Comparison of ENCODE assay signal across 18 cellular contexts in genomic region chr4:84767163-84767562, GRCh38.
"Had no signal": no experiment of that assay in that cellular context is flagged by ENCODE, and none has a peak within 500 bp of the region (broad histone marks: within the 10 kb centered on the region; RNA-seq: fewer than 3 reads in every experiment).

No MANE protein-coding gene starts in this region.

- H3K4me3 Mint-ChIP-seq: naive B cell; nephron; stimulated activated naive B cell treated with anti-CD40 and anti-IgM and Interleukin-4, amounts not matched to agents 10 μg/mL and 1 μg/mL and 100 μg/mL, for 72 hours had no signal

- H3K9me3 ChIP-seq: spleen, stomach, thoracic aorta, transverse colon had no signal

- H3K4me1 Mint-ChIP-seq: naive B cell; nephron; stimulated activated naive B cell treated with anti-CD40 and anti-IgM and Interleukin-4, amounts not matched to agents 10 μg/mL and 1 μg/mL and 100 μg/mL, for 72 hours had no signal

- H3K9me3 Mint-ChIP-seq: naive B cell; stimulated activated naive B cell treated with anti-CD40 and anti-IgM and Interleukin-4, amounts not matched to agents 10 μg/mL and 1 μg/mL and 100 μg/mL, for 72 hours had no signal

- H3K36me3 Mint-ChIP-seq: naive B cell; stimulated activated naive B cell treated with anti-CD40 and anti-IgM and Interleukin-4, amounts not matched to agents 10 μg/mL and 1 μg/mL and 100 μg/mL, for 72 hours had no signal

- H3K27me3 ChIP-seq: hepatocyte, spleen, stomach, transverse colon had no signal

- H3K27ac ChIP-seq: hepatocyte, spleen, stomach, thoracic aorta, transverse colon had no signal

- H3K4me3 ChIP-seq: hepatocyte, spleen, stomach, thoracic aorta, transverse colon had no signal

- H3K27ac Mint-ChIP-seq: naive B cell; stimulated activated naive B cell treated with anti-CD40 and anti-IgM and Interleukin-4, amounts not matched to agents 10 μg/mL and 1 μg/mL and 100 μg/mL, for 72 hours had no signal

- H3K27me3 Mint-ChIP-seq: naive B cell; stimulated activated naive B cell treated with anti-CD40 and anti-IgM and Interleukin-4, amounts not matched to agents 10 μg/mL and 1 μg/mL and 100 μg/mL, for 72 hours had no signal

- H3K4me1 ChIP-seq: spleen, stomach, transverse colon had no signal

- ATAC-seq: esophagus mucosa; left colon; left ventricle myocardium superior; sciatic nerve; stimulated activated naive B cell treated with anti-CD40 and anti-IgM and Interleukin-4, amounts not matched to agents 10 μg/mL and 1 μg/mL and 100 μg/mL, for 72 hours had no signal

- DNase-seq: effector memory CD4-positive, alpha-beta T cell; left colon; left ventricle myocardium superior; mesendoderm; naive B cell; spleen; stimulated activated CD4-positive, alpha-beta T cell treated with anti-CD3 and anti-CD28 coated beads, Interleukin-15, amount 100 ng/mL, for 24 hours; stimulated activated CD4-positive, alpha-beta T cell treated with anti-CD3 and anti-CD28 coated beads, Interleukin-1b, Interleukin-23, amount 100 ng/mL, for 48 hours; stimulated activated CD4-positive, alpha-beta T cell treated with anti-CD3 and anti-CD28 coated beads, Interleukin-4, amount 100 ng/mL, for 24 hours; stimulated activated naive B cell treated with anti-CD40 and anti-IgM and Interleukin-4, amounts not matched to agents 10 μg/mL and 1 μg/mL and 100 μg/mL, for 72 hours; stomach; substantia nigra; transverse colon had no signal
